Comparison of ENCODE assay signal across 8 cellular contexts in the genomic region with DNA sequence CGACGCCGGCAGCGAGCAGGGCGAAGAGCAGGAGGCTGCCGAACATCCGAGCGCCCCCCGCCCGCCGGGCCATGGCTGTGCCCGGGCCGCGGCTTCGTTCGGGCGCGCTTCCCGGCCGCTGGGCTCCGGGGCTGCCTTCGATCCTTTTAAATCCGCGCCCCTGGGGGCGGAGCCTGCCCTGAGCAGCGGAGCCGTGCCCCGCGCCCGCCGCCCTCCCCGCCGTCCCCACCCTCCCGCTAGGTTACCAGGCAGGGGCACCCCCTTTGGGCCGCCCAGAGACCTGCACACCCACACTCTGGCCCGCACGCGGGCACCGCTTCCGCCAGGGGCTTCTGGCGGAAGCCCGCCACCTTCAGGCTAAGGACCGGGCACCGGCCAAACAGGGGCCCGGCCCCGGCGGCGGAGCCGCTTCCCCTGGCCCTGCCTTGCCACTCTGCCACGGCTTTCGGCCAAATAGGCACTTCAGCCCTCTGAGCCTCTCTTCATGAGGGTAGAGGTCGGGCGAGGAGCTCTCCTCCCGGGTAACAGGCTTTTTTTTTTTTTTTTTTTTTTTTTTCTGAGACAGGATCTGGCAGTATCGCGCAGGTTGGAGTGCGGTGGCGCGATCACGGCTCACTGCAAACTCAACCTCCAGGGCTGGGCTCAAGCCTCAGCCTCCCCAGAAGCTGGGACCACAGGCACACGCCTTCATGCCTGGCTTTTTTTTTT. TPM values are rescaled to one million over a fixed set of nuclear protein-coding genes. Genes with fewer than 3 reads are reported as not detected.
DNase-seq lines count a peak whose midpoint lies in the region; ATAC-seq and TF ChIP-seq lines count a peak whose summit lies in the region.

A gene with protein sequence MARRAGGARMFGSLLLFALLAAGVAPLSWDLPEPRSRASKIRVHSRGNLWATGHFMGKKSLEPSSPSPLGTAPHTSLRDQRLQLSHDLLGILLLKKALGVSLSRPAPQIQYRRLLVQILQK (minus strand): TSS at position 120 of the 708 bp plus-strand sequence. CDS start 47 bp downstream, at position 73.

- H3K9me3 Mint-ChIP-seq in progenitor cell of endocrine pancreas (ENCODE audit: low read depth) = no peaks in the 10 kb centered on the region

- peaks cover 27% of the 10 kb centered on the region for H3K4me1 Mint-ChIP-seq in progenitor cell of endocrine pancreas (ENCODE audit: low read depth)

- H3K4me3 Mint-ChIP-seq in progenitor cell of endocrine pancreas (ENCODE audit: low read depth) = peak within 1 kb of the TSS; percentile 71

- ATAC-seq in HG02571 (IDR thresholded peaks at IDR 0.05; ENCODE audit: unreplicated experiment) (peak; percentile 52), left cardiac atrium (peak; percentile 64 to 73), upper lobe of right lung (peak; percentile 80)

- H3K27ac ChIP-seq in adipose tissue (ENCODE audit: low read depth, low read length) = no peak within 1 kb of the TSS
- H3K27ac ChIP-seq in upper lobe of right lung = peak within 1 kb of the TSS; percentile 77

- peaks cover 1% of the 10 kb centered on the region for H3K36me3 Mint-ChIP-seq in progenitor cell of endocrine pancreas (ENCODE audit: insufficient read depth)

- H3K4me3 ChIP-seq in GM12864 (ENCODE audit: low read depth, low read length) (peak within 1 kb of the TSS; percentile 58), upper lobe of right lung (peak within 1 kb of the TSS; percentile 61)

- intact Hi-C loops in left cardiac atrium (cut with DNase I) (loop anchor here (5.0 to 10.0 kb wide), 3 partner anchors 56 to 267 kb away; a partner anchor contains a TSS), upper lobe of right lung (cut with DNase I) (no loop called here)

- peaks cover 19% of the 10 kb centered on the region for H3K4me1 ChIP-seq in upper lobe of right lung

- H3K27me3 ChIP-seq in upper lobe of right lung = no peaks in the 10 kb centered on the region

- DNase-seq in GM12864 (ENCODE audit: low read depth) (peak; percentile 34), NCI-H1092 (lab: John Stamatoyannopoulos, UW) (peak; percentile 71), SW480 (ENCODE audit: low spot score) (peak; percentile 88), left cardiac atrium (peak; percentile 83), progenitor cell of endocrine pancreas (ENCODE audit: low spot score, unreplicated experiment) (peak; percentile 84), upper lobe of right lung (peak; percentile 92)

- peaks cover 14% of the 10 kb centered on the region for H3K27me3 Mint-ChIP-seq in progenitor cell of endocrine pancreas

- H3K36me3 ChIP-seq in upper lobe of right lung = no peaks in the 10 kb centered on the region

- TF ChIP-seq CTCF in GM12864 (IDR thresholded peaks at IDR 0.05; ENCODE audit: low read depth, low read length, missing control alignments) (peak; percentile 71), progenitor cell of endocrine pancreas (IDR thresholded peaks at IDR 0.05; ENCODE audit: unreplicated experiment) (peak; percentile 73), upper lobe of right lung (IDR thresholded peaks at IDR 0.05) (peak; percentile 55)

- 0 to 1% (median 1%) methylated on average over 56 to 61 of the region's 61 CpGs for WGBS in adipose tissue, 3 donors

- no peaks in the 10 kb centered on the region for H3K9me3 ChIP-seq in upper lobe of right lung

- H3K27ac Mint-ChIP-seq in progenitor cell of endocrine pancreas = peak within 1 kb of the TSS; percentile 87

RNA-seq across cellular contexts. Expression of the gene that starts here (rescaled TPM):
- polyA plus RNA-seq in adipose tissue = 100 to 1,000 TPM in 1 of 3 donors, 10 to 100 TPM in 2; 11.6 to 116 (median 62.3) TPM
- total RNA-seq in left cardiac atrium (10 to 100 TPM; 14.7 to 31.6 TPM), progenitor cell of endocrine pancreas (4.9 and 6.1 TPM in 2 replicates), upper lobe of right lung (9.0 TPM)

Comparison
In these comparisons a context has a peak if more than half of its experiments do, and no peak if none do; other contexts are left out.
1. DNase-seq: peak in every context shown above with its lines; median percentile 92 in upper lobe of right lung; 88 in SW480; 84 in progenitor cell of endocrine pancreas; 83 in left cardiac atrium; 71 in NCI-H1092; 34 in GM12864.